In genomic region chr22:29628982-29629381, GRCh38 we compare ENCODE assay signal across 18 cellular contexts.
"Had no signal": no experiment of that assay in that cellular context is flagged by ENCODE, and none has a peak within 500 bp of the region (broad histone marks: within the 10 kb centered on the region; RNA-seq: fewer than 3 reads in every experiment).

No MANE protein-coding gene starts in this region.

- H2AFZ ChIP-seq: parathyroid adenoma had no signal

- H3K27me3 ChIP-seq: esophagus squamous epithelium, gastrocnemius medialis, neutrophil, upper lobe of left lung had no signal

- H3K9me3 ChIP-seq: esophagus squamous epithelium, gastrocnemius medialis, neutrophil, upper lobe of left lung had no signal

- H3K27ac Mint-ChIP-seq: activated CD4-positive, alpha-beta T cell treated with anti-CD3 and anti-CD28 coated beads, Interleukin-2, amount 10 ng/mL, durations not matched to agents 24 days and 14 days had no signal

- H3K4me3 ChIP-seq: esophagus squamous epithelium, gastrocnemius medialis, upper lobe of left lung had no signal

- ATAC-seq: activated naive CD4-positive, alpha-beta T cell treated with anti-CD3 and anti-CD28 coated beads, Interleukin-2, amount 50 U/mL, for 72 hours; gastrocnemius medialis; right cardiac atrium had no signal

- H3K9me3 Mint-ChIP-seq: activated CD4-positive, alpha-beta T cell treated with anti-CD3 and anti-CD28 coated beads, Interleukin-2, amount 10 ng/mL, durations not matched to agents 24 days and 14 days; activated naive CD4-positive, alpha-beta T cell treated with anti-CD3 and anti-CD28 coated beads, Interleukin-2, amount 50 U/mL, for 72 hours; nephron; T-cell had no signal

- H3K4me1 ChIP-seq: parathyroid adenoma had no signal

- H3K4me3 Mint-ChIP-seq: activated CD4-positive, alpha-beta T cell treated with anti-CD3 and anti-CD28 coated beads, Interleukin-2, amount 10 ng/mL, durations not matched to agents 24 days and 14 days; nephron; T-cell had no signal

- H3K27ac ChIP-seq: esophagus squamous epithelium, gastrocnemius medialis, neutrophil, parathyroid adenoma, upper lobe of left lung had no signal

- H3K36me3 ChIP-seq: esophagus squamous epithelium, gastrocnemius medialis, neutrophil, upper lobe of left lung had no signal

- DNase-seq: activated CD4-positive, alpha-beta T cell treated with anti-CD3 and anti-CD28 coated beads, Interleukin-2, amount 10 ng/mL, durations not matched to agents 24 days and 14 days; activated gamma-delta T cell treated with Interleukin-2 at 50 U/mL for 16 hours; activated T-cell treated with anti-CD3 and anti-CD28 coated beads, Interleukin-2, amount 50 U/mL, for 1 hour; central memory CD4-positive, alpha-beta T cell; effector memory CD4-positive, alpha-beta T cell; esophagus squamous epithelium; gastrocnemius medialis; hypothalamus; right cardiac atrium; stimulated activated CD4-positive, alpha-beta T cell treated with anti-CD3 and anti-CD28 coated beads, Interleukin-4, amount 100 ng/mL, for 24 hours; stimulated activated naive CD4-positive, alpha-beta T cell treated with Interleukin-2 at 50 U/mL for 16 hours; T-cell; T-helper 9 cell; upper lobe of left lung had no signal

- H3K27me3 Mint-ChIP-seq: activated CD4-positive, alpha-beta T cell treated with anti-CD3 and anti-CD28 coated beads, Interleukin-2, amount 10 ng/mL, durations not matched to agents 24 days and 14 days; T-cell had no signal

- H3K36me3 Mint-ChIP-seq: activated naive CD4-positive, alpha-beta T cell treated with anti-CD3 and anti-CD28 coated beads, Interleukin-2, amount 50 U/mL, for 72 hours had no signal
